1 cellular context compared by ENCODE assay signal in the genomic region with DNA sequence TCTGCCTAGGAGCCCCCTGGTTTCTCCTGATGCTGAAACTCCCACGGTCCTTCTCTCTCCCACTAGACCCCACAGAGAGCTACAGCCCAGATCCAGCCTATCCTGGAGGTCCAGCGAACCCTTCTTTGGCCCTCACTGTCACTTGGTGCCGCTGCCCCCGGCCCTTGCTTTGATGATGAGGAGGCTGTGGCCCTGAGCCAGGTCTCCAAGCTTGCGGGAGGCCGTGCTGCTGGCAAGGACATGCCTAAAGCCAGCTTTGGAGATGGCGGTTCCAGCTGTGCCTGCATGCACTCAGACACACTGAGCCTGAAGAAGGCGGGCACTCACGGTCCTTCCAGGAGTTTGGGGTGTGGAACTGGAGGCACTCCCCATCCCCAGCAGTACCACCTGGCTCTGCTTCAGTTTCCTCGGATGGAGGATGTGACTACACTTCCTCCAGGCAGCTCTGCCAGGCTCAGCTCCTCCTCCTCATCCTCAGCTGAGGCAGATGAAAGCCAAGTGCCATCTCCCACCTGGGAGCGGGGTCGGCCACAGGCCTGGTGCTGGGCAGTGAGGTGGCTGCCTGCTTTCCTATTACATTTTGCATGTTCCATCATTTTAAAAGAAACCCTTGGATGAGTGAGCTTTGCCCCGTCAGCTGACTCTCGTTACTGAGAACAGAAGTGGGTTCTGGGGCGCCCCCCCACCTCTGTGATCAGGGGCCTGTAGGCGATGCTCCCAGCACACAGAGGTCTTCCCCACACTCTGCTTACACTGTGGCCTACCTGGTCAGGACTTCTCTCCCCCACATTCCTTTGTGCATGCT.
TF ChIP-seq lines count a peak whose summit lies in the region.

No MANE protein-coding gene starts in this region.

TF ChIP-seq in endothelial cell of umbilical vein, 7 proteins besides CTCF, POLR2A, EP300 and RAD21 (continued from another document):
- TF ChIP-seq JUN (IDR thresholded peaks at IDR 0.05; ENCODE audit: borderline replicate concordance, insufficient read depth, insufficient read length, low read depth) (no peak), GATA2 (IDR thresholded peaks at IDR 0.05; ENCODE audit: insufficient read depth, insufficient read length, low read depth, low read length) (no peak), FOS (IDR thresholded peaks at IDR 0.05; ENCODE audit: borderline replicate concordance, insufficient read depth, low read length) (no peak)
